ENCODE assay signal across 10 cellular contexts in the genomic region with DNA sequence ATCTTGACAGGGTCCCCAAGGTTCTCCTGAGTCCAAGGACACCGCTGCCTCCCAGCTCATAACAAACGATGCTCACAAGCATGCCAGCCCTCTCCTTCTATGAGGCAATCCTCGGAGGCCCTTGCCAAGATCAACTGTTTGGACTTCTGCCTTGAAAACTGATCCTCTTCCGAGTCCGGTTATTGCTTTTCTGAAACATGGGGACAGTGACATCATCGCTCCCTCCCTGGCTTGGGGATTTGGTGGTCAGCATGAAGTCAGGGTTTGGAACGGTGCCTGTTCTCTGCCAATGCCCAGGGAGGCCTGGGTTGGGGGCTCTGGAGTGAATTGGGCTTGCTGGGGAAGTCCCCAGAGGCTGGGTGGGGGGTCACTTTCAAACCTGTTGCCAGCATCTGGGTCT.
DNase-seq lines count a peak whose midpoint lies in the region; ATAC-seq and TF ChIP-seq lines count a peak whose summit lies in the region.
"Had no signal": no experiment of that assay in that cellular context is flagged by ENCODE, and none has a peak within 500 bp of the region (broad histone marks: within the 10 kb centered on the region; RNA-seq: fewer than 3 reads in every experiment).

No MANE protein-coding gene starts in this region.

- CTCF ChIA-PET in AG04449 (lab: Yijun Ruan, JAX) = interaction anchor here (5.9 kb wide), 1 partner anchor 173 kb away, joined by 42 read pairs; no protein-coding TSS in a partner anchor

- TF ChIP-seq CTCF in AG04449 (IDR thresholded peaks at IDR 0.05; ENCODE audit: insufficient read depth, low read length, missing control alignments) (no peak), heart left ventricle (IDR thresholded peaks at IDR 0.05) (no peak), ovary (IDR thresholded peaks at IDR 0.05) (no peak)

- TF ChIP-seq EP300 in ovary (IDR thresholded peaks at IDR 0.05) = no peak

- peak overlapping the region; percentile 3 for H3K27ac ChIP-seq in adipose tissue (ENCODE audit: low read depth, low read length)
- peak overlapping the region; percentile 76 to 98 (median 90) for H3K27ac ChIP-seq in heart left ventricle
- H3K27ac ChIP-seq in ovary = peak overlapping the region in 1 of 2 donors; percentile 86
- H3K27ac ChIP-seq: A549, foreskin keratinocyte had no signal

- H3K9me3 ChIP-seq in heart left ventricle (peaks cover 0 to 18% (median 8%) of the 10 kb centered on the region in 12 donors), ovary (no peaks in the 10 kb centered on the region)

- H3K4me3 ChIP-seq in AG04449 (ENCODE audit: low read depth, low read length) (no peak overlapping the region), heart left ventricle (no peak overlapping the region), ovary (no peak overlapping the region)
- H3K4me3 ChIP-seq: A549 had no signal

- POLR2A ChIA-PET in AG04449 (lab: Yijun Ruan, JAX) = no interaction called here

- H3K4me1 ChIP-seq in heart left ventricle (peaks cover 19 to 90% (median 66%) of the 10 kb centered on the region in 12 donors), ovary (ENCODE audit: insufficient read depth) (peaks cover 27% of the 10 kb centered on the region)
- H3K4me1 ChIP-seq: A549, foreskin keratinocyte had no signal

- ATAC-seq in heart left ventricle (peak in 3 of 4 donors; percentile 16 to 18 (median 17)), GM18868 (IDR thresholded peaks at IDR 0.05; ENCODE audit: unreplicated experiment) (no peak), GM18870 (IDR thresholded peaks at IDR 0.05; ENCODE audit: unreplicated experiment) (no peak)
- ATAC-seq: A549, foreskin keratinocyte had no signal

- intact Hi-C loops in heart left ventricle (cut with DNase I) = loop anchor here in 4 of 10 donors (2.0 to 5.0 kb wide), 5 partner anchors 73 to 138 kb away; no protein-coding TSS in a partner anchor
- intact Hi-C loops in ovary (cut with DNase I) = loop anchor here in 3 of 4 donors (2.0 to 10.0 kb wide), 2 partner anchors 89 kb away; no protein-coding TSS in a partner anchor

- 39 to 44% (median 44%) methylated on average over 7 of the region's 7 CpGs for WGBS in adipose tissue, 3 donors
- 36 to 77% (median 56%) methylated on average over 6 to 7 of the region's 7 CpGs for WGBS in heart left ventricle, 4 donors
- 20 to 25% (median 25%) methylated on average over 7 of the region's 7 CpGs for WGBS in ovary, 3 donors

- H3K36me3 ChIP-seq in heart left ventricle (no peaks in the 10 kb centered on the region), ovary (no peaks in the 10 kb centered on the region)

- TF ChIP-seq POLR2A in heart left ventricle (IDR thresholded peaks at IDR 0.05) (no peak), ovary (IDR thresholded peaks at IDR 0.05) (no peak)

- DNase-seq in AG04449 (ENCODE audit: low read depth, low spot score) (peak; percentile 67), heart left ventricle (peak in 3 of 5 donors; percentile 45 to 68 (median 65)), ovary (peak; percentile 67 to 87 (median 76)), globus pallidus (ENCODE audit: low spot score) (no peak), GM19240 (ENCODE audit: insufficient read length, low spot score) (no peak)
- DNase-seq: foreskin keratinocyte had no signal

- H3K27me3 ChIP-seq in heart left ventricle (no peaks in the 10 kb centered on the region), ovary (no peaks in the 10 kb centered on the region)

Comparison
In these comparisons a context has a peak if more than half of its experiments do, and no peak if none do; other contexts are left out.
1. DNase-seq: peak in AG04449 (single experiment), heart left ventricle (3 of 5) and ovary (5 of 5); none in globus pallidus (single experiment) and GM19240 (single experiment).
2. ATAC-seq: peak in heart left ventricle (3 of 4); none in GM18868 (single experiment) and GM18870 (single experiment).